In the genomic region with DNA sequence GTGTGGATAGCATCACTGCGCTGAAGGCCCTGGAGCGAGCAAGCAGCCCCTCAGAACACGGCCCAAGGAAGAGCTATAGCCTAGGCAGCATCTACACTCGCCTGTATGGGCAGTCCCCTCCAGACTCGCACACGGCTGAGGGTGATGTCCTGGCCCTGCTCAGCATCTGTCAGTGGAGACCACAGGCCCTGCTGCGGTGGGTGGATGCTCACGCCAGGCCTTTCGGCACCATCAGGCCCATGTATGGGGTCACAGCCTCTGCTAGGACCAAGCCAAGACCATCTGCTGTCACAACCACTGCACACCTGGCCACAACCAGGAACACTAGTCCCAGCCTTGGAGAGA, we compare ENCODE assay signal across 1 cellular context.
TF ChIP-seq lines count a peak whose summit lies in the region.

No MANE protein-coding gene starts in this region.

TF ChIP-seq in GM23338, 12 proteins besides CTCF, POLR2A, EP300 and RAD21 (continued from another document):
- TF ChIP-seq, protein P1, sequence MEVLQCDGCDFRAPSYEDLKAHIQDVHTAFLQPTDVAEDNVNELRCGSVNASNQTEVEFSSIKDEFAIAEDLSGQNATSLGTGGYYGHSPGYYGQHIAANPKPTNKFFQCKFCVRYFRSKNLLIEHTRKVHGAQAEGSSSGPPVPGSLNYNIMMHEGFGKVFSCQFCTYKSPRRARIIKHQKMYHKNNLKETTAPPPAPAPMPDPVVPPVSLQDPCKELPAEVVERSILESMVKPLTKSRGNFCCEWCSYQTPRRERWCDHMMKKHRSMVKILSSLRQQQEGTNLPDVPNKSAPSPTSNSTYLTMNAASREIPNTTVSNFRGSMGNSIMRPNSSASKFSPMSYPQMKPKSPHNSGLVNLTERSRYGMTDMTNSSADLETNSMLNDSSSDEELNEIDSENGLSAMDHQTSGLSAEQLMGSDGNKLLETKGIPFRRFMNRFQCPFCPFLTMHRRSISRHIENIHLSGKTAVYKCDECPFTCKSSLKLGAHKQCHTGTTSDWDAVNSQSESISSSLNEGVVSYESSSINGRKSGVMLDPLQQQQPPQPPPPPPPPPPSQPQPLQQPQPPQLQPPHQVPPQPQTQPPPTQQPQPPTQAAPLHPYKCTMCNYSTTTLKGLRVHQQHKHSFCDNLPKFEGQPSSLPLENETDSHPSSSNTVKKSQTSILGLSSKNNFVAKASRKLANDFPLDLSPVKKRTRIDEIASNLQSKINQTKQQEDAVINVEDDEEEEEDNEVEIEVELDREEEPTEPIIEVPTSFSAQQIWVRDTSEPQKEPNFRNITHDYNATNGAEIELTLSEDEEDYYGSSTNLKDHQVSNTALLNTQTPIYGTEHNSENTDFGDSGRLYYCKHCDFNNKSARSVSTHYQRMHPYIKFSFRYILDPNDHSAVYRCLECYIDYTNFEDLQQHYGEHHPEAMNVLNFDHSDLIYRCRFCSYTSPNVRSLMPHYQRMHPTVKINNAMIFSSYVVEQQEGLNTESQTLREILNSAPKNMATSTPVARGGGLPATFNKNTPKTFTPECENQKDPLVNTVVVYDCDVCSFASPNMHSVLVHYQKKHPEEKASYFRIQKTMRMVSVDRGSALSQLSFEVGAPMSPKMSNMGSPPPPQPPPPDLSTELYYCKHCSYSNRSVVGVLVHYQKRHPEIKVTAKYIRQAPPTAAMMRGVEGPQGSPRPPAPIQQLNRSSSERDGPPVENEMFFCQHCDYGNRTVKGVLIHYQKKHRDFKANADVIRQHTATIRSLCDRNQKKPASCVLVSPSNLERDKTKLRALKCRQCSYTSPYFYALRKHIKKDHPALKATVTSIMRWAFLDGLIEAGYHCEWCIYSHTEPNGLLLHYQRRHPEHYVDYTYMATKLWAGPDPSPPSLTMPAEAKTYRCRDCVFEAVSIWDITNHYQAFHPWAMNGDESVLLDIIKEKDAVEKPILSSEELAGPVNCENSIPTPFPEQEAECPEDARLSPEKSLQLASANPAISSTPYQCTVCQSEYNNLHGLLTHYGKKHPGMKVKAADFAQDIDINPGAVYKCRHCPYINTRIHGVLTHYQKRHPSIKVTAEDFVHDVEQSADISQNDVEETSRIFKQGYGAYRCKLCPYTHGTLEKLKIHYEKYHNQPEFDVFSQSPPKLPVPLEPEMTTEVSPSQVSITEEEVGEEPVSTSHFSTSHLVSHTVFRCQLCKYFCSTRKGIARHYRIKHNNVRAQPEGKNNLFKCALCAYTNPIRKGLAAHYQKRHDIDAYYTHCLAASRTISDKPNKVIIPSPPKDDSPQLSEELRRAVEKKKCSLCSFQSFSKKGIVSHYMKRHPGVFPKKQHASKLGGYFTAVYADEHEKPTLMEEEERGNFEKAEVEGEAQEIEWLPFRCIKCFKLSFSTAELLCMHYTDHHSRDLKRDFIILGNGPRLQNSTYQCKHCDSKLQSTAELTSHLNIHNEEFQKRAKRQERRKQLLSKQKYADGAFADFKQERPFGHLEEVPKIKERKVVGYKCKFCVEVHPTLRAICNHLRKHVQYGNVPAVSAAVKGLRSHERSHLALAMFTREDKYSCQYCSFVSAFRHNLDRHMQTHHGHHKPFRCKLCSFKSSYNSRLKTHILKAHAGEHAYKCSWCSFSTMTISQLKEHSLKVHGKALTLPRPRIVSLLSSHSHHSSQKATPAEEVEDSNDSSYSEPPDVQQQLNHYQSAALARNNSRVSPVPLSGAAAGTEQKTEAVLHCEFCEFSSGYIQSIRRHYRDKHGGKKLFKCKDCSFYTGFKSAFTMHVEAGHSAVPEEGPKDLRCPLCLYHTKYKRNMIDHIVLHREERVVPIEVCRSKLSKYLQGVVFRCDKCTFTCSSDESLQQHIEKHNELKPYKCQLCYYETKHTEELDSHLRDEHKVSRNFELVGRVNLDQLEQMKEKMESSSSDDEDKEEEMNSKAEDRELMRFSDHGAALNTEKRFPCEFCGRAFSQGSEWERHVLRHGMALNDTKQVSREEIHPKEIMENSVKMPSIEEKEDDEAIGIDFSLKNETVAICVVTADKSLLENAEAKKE (CRISPR knock-in tag; IDR thresholded peaks at IDR 0.05), result no peak
- TF ChIP-seq POLR2AphosphoS5 (IDR thresholded peaks at IDR 0.05; ENCODE audit: low read depth) (no peak), ZNF331 (CRISPR knock-in tag; IDR thresholded peaks at IDR 0.05; ENCODE audit: low read depth) (no peak)
